8 cellular contexts compared by ENCODE assay signal in genomic region chr11:66082936-66083698, GRCh38. TPM values are rescaled to one million over a fixed set of nuclear protein-coding genes. Genes with fewer than 3 reads are reported as not detected.
DNase-seq lines count a peak whose midpoint lies in the region; ATAC-seq, FAIRE-seq and TF ChIP-seq lines count a peak whose summit lies in the region.

No MANE protein-coding gene starts in this region.

- H3K27me3 ChIP-seq in CD4-positive, CD25-positive, alpha-beta regulatory T cell (ENCODE audit: control insufficient read depth, insufficient read depth, low read length): no peaks in the 10 kb centered on the region

- peak overlapping the region; percentile 86 for H3K27ac ChIP-seq in CD4-positive, CD25-positive, alpha-beta regulatory T cell (ENCODE audit: insufficient read depth, low read length, poor library complexity, severe bottlenecking)

- H3K4me3 ChIP-seq in CD4-positive, CD25-positive, alpha-beta regulatory T cell (ENCODE audit: low read depth, low read length): peak overlapping the region; percentile 49

- ATAC-seq in CD4-positive, CD25-positive, alpha-beta regulatory T cell (ENCODE audit: low read depth in 2 of 2): no peak
- ATAC-seq in HG03108 (IDR thresholded peaks at IDR 0.05; ENCODE audit: unreplicated experiment): no peak
- ATAC-seq in HG02885 (IDR thresholded peaks at IDR 0.05; ENCODE audit: poor library complexity, unreplicated experiment): no peak

- no peak for TF ChIP-seq CTCF in D721Med (IDR thresholded peaks at IDR 0.05; ENCODE audit: insufficient read depth, missing control alignments)

- H3K36me3 Mint-ChIP-seq in CD4-positive, CD25-positive, alpha-beta regulatory T cell: peaks cover 42% of the 10 kb centered on the region
- H3K36me3 Mint-ChIP-seq in immature natural killer cell: peaks cover 4 to 13% (median 6%) of the 10 kb centered on the region in 3 donors

- no peak for DNase-seq in CD4-positive, CD25-positive, alpha-beta regulatory T cell
- DNase-seq in NCI-H1105 (lab: John Stamatoyannopoulos, UW) (peak; percentile 82), SK-N-DZ (ENCODE audit: low spot score) (peak; percentile 46), immature natural killer cell (no peak), cerebellar nuclear complex (lab: John Stamatoyannopoulos, UW) (no peak), D721Med (ENCODE audit: insufficient read length, low spot score) (no peak)

- peaks cover 11% of the 10 kb centered on the region for H3K36me3 ChIP-seq in CD4-positive, CD25-positive, alpha-beta regulatory T cell (ENCODE audit: control insufficient read depth, insufficient read depth, low read length)

- H3K27ac Mint-ChIP-seq in CD4-positive, CD25-positive, alpha-beta regulatory T cell: peak overlapping the region; percentile 90 to 100 (median 92)
- peak overlapping the region; percentile 29 to 95 (median 72) for H3K27ac Mint-ChIP-seq in immature natural killer cell

- H3K9me3 Mint-ChIP-seq in CD4-positive, CD25-positive, alpha-beta regulatory T cell: peaks cover 0 to 1% (median 0%) of the 10 kb centered on the region in 7 donors
- no peaks in the 10 kb centered on the region for H3K9me3 Mint-ChIP-seq in immature natural killer cell

- H3K4me1 ChIP-seq in CD4-positive, CD25-positive, alpha-beta regulatory T cell (ENCODE audit: control insufficient read depth, insufficient read depth, low read length, poor library complexity, severe bottlenecking): peaks cover 94% of the 10 kb centered on the region

- no peak for FAIRE-seq in D721Med (lab: Jason Lieb, UNC)

- H3K4me1 Mint-ChIP-seq in CD4-positive, CD25-positive, alpha-beta regulatory T cell: peaks cover 40 to 96% (median 78%) of the 10 kb centered on the region in 4 donors
- peaks cover 68 to 84% of the 10 kb centered on the region in 2 donors for H3K4me1 Mint-ChIP-seq in immature natural killer cell

- H3K27me3 Mint-ChIP-seq in CD4-positive, CD25-positive, alpha-beta regulatory T cell: no peaks in the 10 kb centered on the region
- peaks cover 0 to 1% (median 0%) of the 10 kb centered on the region in 3 donors for H3K27me3 Mint-ChIP-seq in immature natural killer cell (ENCODE audit: low read depth in 3 of 3)

- H3K9me3 ChIP-seq in CD4-positive, CD25-positive, alpha-beta regulatory T cell (ENCODE audit: control insufficient read depth in 2 of 2, low read length in 2 of 2): no peaks in the 10 kb centered on the region

- peak overlapping the region; percentile 72 to 91 (median 78) for H3K4me3 Mint-ChIP-seq in CD4-positive, CD25-positive, alpha-beta regulatory T cell
- peak overlapping the region in 3 of 5 donors; percentile 4 to 24 (median 17) for H3K4me3 Mint-ChIP-seq in immature natural killer cell

RNA-seq across cellular contexts. Expression of gene PACS1, which starts 13.0 kb away (rescaled TPM):
- 306 TPM for total RNA-seq in CD4-positive, CD25-positive, alpha-beta regulatory T cell
- polyA plus RNA-seq in CD4-positive, CD25-positive, alpha-beta regulatory T cell: 10 to 100 TPM; 43.8 to 57.8 (median 47.1) TPM
- polyA plus RNA-seq in SK-N-DZ (2014; cell fraction: cytosol; rRNA removed): 5.9 and 6.4 TPM in 2 replicates
- 3.2 and 7.8 TPM in 2 replicates for polyA plus RNA-seq in SK-N-DZ (2014; cell fraction: nucleus; rRNA removed)
- polyA plus RNA-seq in immature natural killer cell: 10 to 100 TPM; 10.0 to 72.3 (median 23.9) TPM

RNA-seq across cellular contexts. Expression of gene SF3B2, which starts 31.0 kb away (rescaled TPM):
- total RNA-seq in CD4-positive, CD25-positive, alpha-beta regulatory T cell: 172 TPM
- 10 to 100 TPM; 67.6 to 79.7 (median 75.2) TPM for polyA plus RNA-seq in CD4-positive, CD25-positive, alpha-beta regulatory T cell
- polyA plus RNA-seq in SK-N-DZ (2014; cell fraction: cytosol; rRNA removed): 164 and 178 TPM in 2 replicates
- 157 and 172 TPM in 2 replicates for polyA plus RNA-seq in SK-N-DZ (2014; cell fraction: nucleus; rRNA removed)
- 100 to 1,000 TPM in 1 of 3 donors, 10 to 100 TPM in 2; 71.7 to 141 (median 76.7) TPM for polyA plus RNA-seq in immature natural killer cell

RNA-seq across cellular contexts. Expression of gene GAL3ST3, which starts 34.2 kb away (rescaled TPM):
- total RNA-seq in CD4-positive, CD25-positive, alpha-beta regulatory T cell: not detected
- not detected for polyA plus RNA-seq in CD4-positive, CD25-positive, alpha-beta regulatory T cell
- 7.4 and 9.0 TPM in 2 replicates for polyA plus RNA-seq in SK-N-DZ (2014; cell fraction: cytosol; rRNA removed)
- 12.0 and 12.5 TPM in 2 replicates for polyA plus RNA-seq in SK-N-DZ (2014; cell fraction: nucleus; rRNA removed)
- polyA plus RNA-seq in immature natural killer cell: not detected

RNA-seq across cellular contexts. Expression of gene CATSPER1, which starts 56.8 kb away (rescaled TPM):
- not detected for total RNA-seq in CD4-positive, CD25-positive, alpha-beta regulatory T cell
- polyA plus RNA-seq in CD4-positive, CD25-positive, alpha-beta regulatory T cell: not detected
- not detected in 2 replicates for polyA plus RNA-seq in SK-N-DZ (2014; cell fraction: cytosol; rRNA removed)
- polyA plus RNA-seq in SK-N-DZ (2014; cell fraction: nucleus; rRNA removed): not detected in 2 replicates
- 10 to 100 TPM; 17.2 to 41.1 (median 20.8) TPM for polyA plus RNA-seq in immature natural killer cell

Comparison
In these comparisons a context has a peak if more than half of its experiments do, and no peak if none do; other contexts are left out.
1. DNase-seq: peak in NCI-H1105 (single experiment) and SK-N-DZ (single experiment); none in CD4-positive, CD25-positive, alpha-beta regulatory T cell (0 of 3), immature natural killer cell (0 of 3), cerebellar nuclear complex (0 of 2) and D721Med (single experiment).